ENCODE assay signal across 13 cellular contexts in genomic region chr7:128874140-128875031, GRCh38. TPM values are rescaled to one million over a fixed set of nuclear protein-coding genes. Genes with fewer than 3 reads are reported as not detected.
DNase-seq lines count a peak whose midpoint lies in the region; ATAC-seq lines count a peak whose summit lies in the region.
"Had no signal": no experiment of that assay in that cellular context is flagged by ENCODE, and none has a peak within 500 bp of the region (broad histone marks: within the 10 kb centered on the region; RNA-seq: fewer than 3 reads in every experiment).

No MANE protein-coding gene starts in this region.

- ATAC-seq in left lobe of liver (peak; percentile 73), HG03139 (IDR thresholded peaks at IDR 0.05; ENCODE audit: unreplicated experiment) (no peak), GM19351 (IDR thresholded peaks at IDR 0.05; ENCODE audit: unreplicated experiment) (no peak), GM18511 (IDR thresholded peaks at IDR 0.05; ENCODE audit: unreplicated experiment) (no peak)
- ATAC-seq: effector memory CD8-positive, alpha-beta T cell; left lung had no signal

- DNase-seq in COLO668 (lab: John Stamatoyannopoulos, UW; ENCODE audit: unreplicated experiment) (peak; percentile 91), HT-29 (ENCODE audit: low spot score) (peak; percentile 77), NCI-H510A (lab: John Stamatoyannopoulos, UW) (peak; percentile 43), left lobe of liver (ENCODE audit: low spot score) (no peak), COR-L47 (lab: John Stamatoyannopoulos, UW) (no peak)
- DNase-seq: activated CD4-positive, alpha-beta T cell treated with anti-CD3 and anti-CD28 coated beads, Interleukin-2, amount 50 U/mL, for 48 hours; activated naive CD8-positive, alpha-beta T cell treated with anti-CD3 and anti-CD28 coated beads, Interleukin-2, amount 10 ng/mL, durations not matched to agents 7 days and 5 days; activated T-cell treated with anti-CD3 and anti-CD28 coated beads, Interleukin-2, amount 50 U/mL, for 48 hours; effector memory CD8-positive, alpha-beta T cell; left lung had no signal

RNA-seq across cellular contexts. Expression of gene ATP6V1F, which starts 11.7 kb away (rescaled TPM):
- total RNA-seq in HT-29 (2014; rRNA removed; shearing (Covaris generic)), result 94.9 and 128 TPM in 2 replicates
- 28.2 TPM for total RNA-seq in left lobe of liver

RNA-seq across cellular contexts. Expression of gene KCP, which starts 36.1 kb away (rescaled TPM):
- total RNA-seq in HT-29 (2014; rRNA removed; shearing (Covaris generic)), result 1.0 and 1.2 TPM in 2 replicates
- total RNA-seq in left lobe of liver, result 0.15 TPM

RNA-seq across cellular contexts. Expression of gene FLNC, which starts 44.2 kb away (rescaled TPM):
- 0.03 and 0.05 TPM in 2 replicates for total RNA-seq in HT-29 (2014; rRNA removed; shearing (Covaris generic))
- total RNA-seq in left lobe of liver, result 0.55 TPM
- total RNA-seq: activated naive CD8-positive, alpha-beta T cell treated with anti-CD3 and anti-CD28 coated beads, Interleukin-2, amount 10 ng/mL, durations not matched to agents 7 days and 5 days had no signal

Comparison
In these comparisons a context has a peak if more than half of its experiments do, and no peak if none do; other contexts are left out.
1. DNase-seq: peak in COLO668 (single experiment), HT-29 (single experiment) and NCI-H510A (single experiment); none in left lobe of liver (single experiment) and COR-L47 (single experiment).